ENCODE assay signal across 8 cellular contexts in the genomic region with DNA sequence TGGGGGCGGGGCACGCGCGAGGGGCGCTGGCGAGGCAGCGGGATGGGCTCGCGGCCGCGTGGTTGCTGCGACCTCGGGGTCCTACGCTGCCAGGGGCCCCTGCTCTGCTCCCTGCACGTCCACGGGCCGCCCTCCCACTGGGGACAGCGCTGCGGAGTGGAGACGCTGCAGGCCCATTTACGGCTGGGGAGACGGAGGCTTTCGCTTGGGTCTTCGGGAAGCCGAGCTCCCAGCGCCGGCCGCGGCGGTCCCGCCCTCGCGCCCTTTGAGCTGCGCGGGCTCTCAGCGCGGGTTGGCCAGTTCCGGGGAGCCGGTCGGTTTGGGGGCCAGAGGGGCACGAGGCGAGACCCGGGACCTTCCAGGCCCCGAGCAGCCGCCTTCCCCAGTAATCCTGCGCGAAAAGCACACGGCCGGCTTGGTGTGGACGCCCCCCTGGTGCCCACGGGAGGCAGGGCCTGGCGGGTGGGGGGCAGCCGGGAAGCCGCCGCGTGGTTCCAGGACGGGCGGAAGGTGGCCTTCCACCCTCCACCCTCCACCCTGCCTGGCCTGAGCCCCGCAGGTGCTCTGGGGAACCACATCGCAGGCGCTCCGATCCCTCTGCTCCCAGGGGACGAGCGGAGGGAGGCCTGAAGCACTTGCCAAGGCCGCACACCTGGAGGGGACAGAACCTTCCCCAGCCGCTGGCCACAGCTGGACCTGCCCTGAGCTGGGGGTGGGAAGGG. TPM values are rescaled to one million over a fixed set of nuclear protein-coding genes. Genes with fewer than 3 reads are reported as not detected.
DNase-seq lines count a peak whose midpoint lies in the region; ATAC-seq and TF ChIP-seq lines count a peak whose summit lies in the region.

No MANE protein-coding gene starts in this region.

- H3K27ac Mint-ChIP-seq in T-cell (no peak overlapping the region), neural progenitor cell (no peak overlapping the region)

- H3K4me1 Mint-ChIP-seq in T-cell = peaks cover 31 to 50% (median 39%) of the 10 kb centered on the region in 3 donors
- peaks cover 17% of the 10 kb centered on the region for H3K4me1 Mint-ChIP-seq in neural progenitor cell

- H3K4me3 ChIP-seq in esophagus (ENCODE audit: low read depth in 1 of 2, low read length in 2 of 2) (peak overlapping the region; percentile 90 to 94), neural progenitor cell (peak overlapping the region; percentile 97)

- H3K36me3 Mint-ChIP-seq in T-cell (no peaks in the 10 kb centered on the region), neural progenitor cell (peaks cover 6% of the 10 kb centered on the region)

- H3K9me3 Mint-ChIP-seq in T-cell = no peaks in the 10 kb centered on the region
- H3K9me3 Mint-ChIP-seq in neural progenitor cell = no peaks in the 10 kb centered on the region

- H3K9ac ChIP-seq in neural progenitor cell = peak overlapping the region; percentile 24

- H3K4me1 ChIP-seq in esophagus (ENCODE audit: control insufficient read depth in 2 of 2, insufficient read depth in 2 of 2, low read length in 1 of 2) = peaks cover 9 to 26% of the 10 kb centered on the region in 2 donors
- peaks cover 18% of the 10 kb centered on the region for H3K4me1 ChIP-seq in neural progenitor cell

- H3F3A ChIP-seq in neural progenitor cell (ENCODE audit: low read depth) = peaks cover 8% of the 10 kb centered on the region

- H4K20me1 ChIP-seq in neural progenitor cell (ENCODE audit: low read depth) = peaks cover 6% of the 10 kb centered on the region

- H3K4me2 ChIP-seq in neural progenitor cell = peak overlapping the region; percentile 93

- CTCF ChIA-PET in T-cell (lab: Charles Lee) = interaction anchor here in 1 of 2 donors (0.6 kb wide), 1 partner anchor 218 kb away, joined by 3 read pairs; the partner anchor contains the start of gene FAAP20

- H3K4me3 Mint-ChIP-seq in T-cell (peak overlapping the region; percentile 78 to 81 (median 78)), neural progenitor cell (peak overlapping the region; percentile 83)

- no peak overlapping the region for H2AFZ ChIP-seq in neural progenitor cell (replicated peaks)

- DNase-seq in NCI-H1436 (lab: John Stamatoyannopoulos, UW) = peak; percentile 54
- DNase-seq in NCI-H1436 treated with DMSO at 0.1 percent for 48 hours (lab: John Stamatoyannopoulos, UW) = no peak
- peak in 3 of 34 experiments; percentile 10 to 21 (median 12) for DNase-seq in T-cell
- DNase-seq in neural progenitor cell (ENCODE audit: low spot score) = peak; percentile 83
- DNase-seq in HPDE6-E6E7 (ENCODE audit: extremely low spot score) = no peak

- H3K27me3 Mint-ChIP-seq in T-cell (no peaks in the 10 kb centered on the region), neural progenitor cell (ENCODE audit: insufficient read depth, low read depth) (peaks cover 9% of the 10 kb centered on the region)

- H3K9me3 ChIP-seq in esophagus (ENCODE audit: control insufficient read depth in 2 of 2, insufficient read depth in 1 of 2, low read depth in 1 of 2, low read length in 1 of 2) (no peaks in the 10 kb centered on the region), neural progenitor cell (ENCODE audit: low read depth) (no peaks in the 10 kb centered on the region)

- H3K27ac ChIP-seq in esophagus (ENCODE audit: low read depth in 2 of 2, low read length in 1 of 2) (peak overlapping the region; percentile 87 to 94), neural progenitor cell (no peak overlapping the region)

- peaks cover 16% of the 10 kb centered on the region for H3K79me2 ChIP-seq in neural progenitor cell (ENCODE audit: low read depth)

- TF ChIP-seq CTCF in neural progenitor cell (IDR thresholded peaks at IDR 0.05) = no peak

- POLR2A ChIA-PET in T-cell (lab: Charles Lee) = no interaction called here

- H3K36me3 ChIP-seq in esophagus (ENCODE audit: control insufficient read depth in 2 of 2, insufficient read depth in 2 of 2, low read length in 1 of 2) (peaks cover 0 to 12% of the 10 kb centered on the region in 2 donors), neural progenitor cell (no peaks in the 10 kb centered on the region)

- peak; percentile 12 for ATAC-seq in GM19467 (IDR thresholded peaks at IDR 0.05; ENCODE audit: unreplicated experiment)
- ATAC-seq in HG03469 (IDR thresholded peaks at IDR 0.05; ENCODE audit: unreplicated experiment) = peak; percentile 3
- ATAC-seq in T-cell (replicated peaks in 1 of 4) = peak in 3 of 4 experiments; percentile 30 to 45 (median 35)

- 1% methylated on average over 39 to 66 of the region's 66 CpGs for WGBS in esophagus, 2 donors

- no peaks in the 10 kb centered on the region for H3K27me3 ChIP-seq in esophagus (ENCODE audit: control insufficient read depth in 1 of 2, insufficient read depth in 2 of 2, low read length in 2 of 2)
- peaks cover 6% of the 10 kb centered on the region for H3K27me3 ChIP-seq in neural progenitor cell

RNA-seq across cellular contexts. Expression of gene PEX10, which starts 0.6 kb away (rescaled TPM):
- total RNA-seq in T-cell (10 to 100 TPM; 11.7 to 13.2 (median 12.2) TPM), neural progenitor cell (ENCODE audit: low replicate concordance) (15.1 and 39.3 TPM in 2 replicates)
- polyA plus RNA-seq in esophagus = 10 to 100 TPM; 19.7 to 21.1 TPM

RNA-seq across cellular contexts. Expression of gene RER1, which starts 21.3 kb away (rescaled TPM):
- 100 to 1,000 TPM in 3 of 5 donors, 10 to 100 TPM in 2; 84.3 to 129 (median 125) TPM for total RNA-seq in T-cell
- polyA plus RNA-seq in esophagus = 100 to 1,000 TPM in 1 of 2 donors, 10 to 100 TPM in 1; 85.8 to 116 TPM
- 39.1 and 42.5 TPM in 2 replicates for total RNA-seq in neural progenitor cell (ENCODE audit: low replicate concordance)

RNA-seq across cellular contexts. Expression of gene MORN1, which starts 21.6 kb away (rescaled TPM):
- total RNA-seq in T-cell (10 to 100 TPM in 3 of 5 donors, 1 to 10 TPM in 2; 8.2 to 17.5 (median 13.2) TPM), neural progenitor cell (ENCODE audit: low replicate concordance) (7.0 and 15.5 TPM in 2 replicates)
- 1 to 10 TPM; 3.0 to 5.8 TPM for polyA plus RNA-seq in esophagus

Comparison
In these comparisons a context has a peak if more than half of its experiments do, and no peak if none do; other contexts are left out.
1. DNase-seq: peak in NCI-H1436 (single experiment) and neural progenitor cell (single experiment); none in NCI-H1436 treated with DMSO at 0.1 percent for 48 hours (single experiment) and HPDE6-E6E7 (single experiment).
2. Peak in every context shown above with its lines, with median percentiles within 50 percentile points of each other: ATAC-seq.